Comparison of ENCODE assay signal across 14 cellular contexts in the genomic region with DNA sequence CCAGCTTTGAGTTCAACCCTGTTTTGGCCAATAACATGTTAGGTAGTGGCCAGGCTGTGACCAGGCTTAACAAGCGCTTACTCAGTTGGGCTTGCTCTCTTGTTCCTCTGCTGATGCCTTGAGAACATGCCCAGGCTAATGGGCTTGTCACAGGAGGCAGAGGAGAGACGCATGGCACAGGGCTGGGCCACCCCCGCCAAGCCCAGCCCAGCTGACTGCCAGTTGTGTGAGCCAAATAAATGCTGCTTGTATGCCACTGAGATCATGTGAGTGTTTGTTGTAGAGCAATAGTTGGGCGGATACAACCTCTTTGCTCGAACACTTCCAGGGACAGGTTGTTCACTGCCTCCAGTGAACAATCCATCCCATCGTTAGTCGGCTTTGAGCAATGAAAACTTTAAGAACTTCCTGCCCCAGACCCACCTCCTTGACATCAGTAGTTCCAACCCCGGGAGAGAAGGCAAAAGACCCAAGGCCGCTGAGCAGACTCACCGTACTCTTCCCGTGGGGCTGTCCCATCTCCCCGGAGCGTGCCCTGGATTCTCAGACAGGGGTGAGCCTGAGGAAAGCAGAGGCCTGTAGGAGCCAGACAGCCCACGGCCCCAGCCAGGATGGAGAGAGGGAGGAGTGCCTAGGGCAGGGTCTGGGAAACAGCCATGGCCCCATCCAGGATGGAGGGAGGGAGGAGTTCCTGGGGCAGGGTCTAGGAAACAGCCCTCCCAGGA. TPM values are rescaled to one million over a fixed set of nuclear protein-coding genes. Genes with fewer than 3 reads are reported as not detected.
DNase-seq lines count a peak whose midpoint lies in the region; ATAC-seq and TF ChIP-seq lines count a peak whose summit lies in the region.
"Had no signal": no experiment of that assay in that cellular context is flagged by ENCODE, and none has a peak within 500 bp of the region (broad histone marks: within the 10 kb centered on the region; RNA-seq: fewer than 3 reads in every experiment).

No MANE protein-coding gene starts in this region.

- no peaks in the 10 kb centered on the region for H3K9me3 ChIP-seq in right atrium auricular region
- H3K9me3 ChIP-seq: BLaER1 treated with 17β-estradiol and CSF1 and Interleukin-3, amounts not matched to agents 10 nM and 100 nM had no signal

- H3K4me1 Mint-ChIP-seq in brain, result peaks cover 33% of the 10 kb centered on the region

- H3K4me1 ChIP-seq in right atrium auricular region, result peaks cover 0 to 35% of the 10 kb centered on the region in 2 donors

- DNase-seq in Caki2 (ENCODE audit: low read depth), result peak; percentile 17
- DNase-seq in right atrium auricular region (ENCODE audit: low spot score), result no peak
- peak; percentile 44 for DNase-seq in pons (ENCODE audit: low spot score)
- DNase-seq in NCI-H1436 treated with DMSO at 0.1 percent for 48 hours (lab: John Stamatoyannopoulos, UW), result no peak
- no peak for DNase-seq in activated CD4-positive, alpha-beta T cell treated with anti-CD3 and anti-CD28 coated beads for 48 hours
- DNase-seq in HuH-7 (ENCODE audit: low spot score), result no peak
- DNase-seq: activated T-cell treated with anti-CD3 and anti-CD28 coated beads for 4 hours; naive thymus-derived CD8-positive, alpha-beta T cell; NCI-H446 had no signal

- H3K27ac Mint-ChIP-seq in brain, result peak overlapping the region; percentile 49 to 90 (median 61)
- H3K27ac Mint-ChIP-seq: naive thymus-derived CD8-positive, alpha-beta T cell had no signal

- peak overlapping the region in 1 of 5 experiments; percentile 24 for H3K4me3 Mint-ChIP-seq in brain
- H3K4me3 Mint-ChIP-seq: naive thymus-derived CD8-positive, alpha-beta T cell had no signal

- H3K27me3 Mint-ChIP-seq in brain, result no peaks in the 10 kb centered on the region
- H3K27me3 Mint-ChIP-seq: naive thymus-derived CD8-positive, alpha-beta T cell had no signal

- TF ChIP-seq CTCF in brain (conservative IDR thresholded peaks at IDR 0.05) (no peak), right atrium auricular region (IDR thresholded peaks at IDR 0.05) (no peak)

- H3K36me3 ChIP-seq in right atrium auricular region, result no peaks in the 10 kb centered on the region
- H3K36me3 ChIP-seq: BLaER1 treated with 17β-estradiol and CSF1 and Interleukin-3, amounts not matched to agents 10 nM and 100 nM had no signal

- ATAC-seq in HG03442 (IDR thresholded peaks at IDR 0.05; ENCODE audit: unreplicated experiment), result no peak
- ATAC-seq: naive thymus-derived CD8-positive, alpha-beta T cell had no signal

- H3K9me3 Mint-ChIP-seq in brain, result no peaks in the 10 kb centered on the region
- H3K9me3 Mint-ChIP-seq: naive thymus-derived CD8-positive, alpha-beta T cell had no signal

- in situ Hi-C loops in Caki2 (cut with HindIII; ENCODE audit: low pct_unique_long_range_greater_than_20kb, low sequenced_read_pairs), result no loop called here

- no peaks in the 10 kb centered on the region for H3K36me3 Mint-ChIP-seq in brain

- no peaks in the 10 kb centered on the region for H3K27me3 ChIP-seq in right atrium auricular region
- H3K27me3 ChIP-seq: BLaER1 treated with 17β-estradiol and CSF1 and Interleukin-3, amounts not matched to agents 10 nM and 100 nM had no signal

- peak overlapping the region; percentile 76 to 86 for H3K27ac ChIP-seq in right atrium auricular region
- H3K27ac ChIP-seq: BLaER1 treated with 17β-estradiol and CSF1 and Interleukin-3, amounts not matched to agents 10 nM and 100 nM; VCaP had no signal

- H3K4me3 ChIP-seq in right atrium auricular region, result no peak overlapping the region
- H3K4me3 ChIP-seq: BLaER1 treated with 17β-estradiol and CSF1 and Interleukin-3, amounts not matched to agents 10 nM and 100 nM had no signal

RNA-seq across cellular contexts. Expression of a gene that starts 4.1 kb away (rescaled TPM):
- total RNA-seq in Caki2 (2014; rRNA removed; shearing (Covaris generic); ENCODE audit: low replicate concordance), result 0.07 TPM in 1 of 2 replicates, not detected in the other
- not detected for polyA plus RNA-seq in brain (ENCODE audit: insufficient read depth, low read depth, low replicate concordance)
- total RNA-seq in right atrium auricular region, result 1 to 10 TPM in 1 of 2 donors, under 1 TPM in 1; 0.35 to 3.0 TPM
- total RNA-seq: naive thymus-derived CD8-positive, alpha-beta T cell; RPMI7951 had no signal

RNA-seq across cellular contexts. Expression of a gene that starts 55.7 kb away (rescaled TPM):
- total RNA-seq in Caki2 (2014; rRNA removed; shearing (Covaris generic); ENCODE audit: low replicate concordance), result 15.9 and 26.2 TPM in 2 replicates
- 45.8 TPM for polyA plus RNA-seq in brain (ENCODE audit: insufficient read depth, low read depth, low replicate concordance)
- total RNA-seq in right atrium auricular region, result 10 to 100 TPM; 33.1 to 38.3 TPM

RNA-seq across cellular contexts. Expression of a gene that starts 58.0 kb away (rescaled TPM):
- total RNA-seq in Caki2 (2014; rRNA removed; shearing (Covaris generic); ENCODE audit: low replicate concordance), result not detected in 2 replicates
- polyA plus RNA-seq in brain (ENCODE audit: insufficient read depth, low read depth, low replicate concordance), result 0.17 TPM
- not detected for total RNA-seq in right atrium auricular region
- total RNA-seq: naive thymus-derived CD8-positive, alpha-beta T cell; RPMI7951 had no signal
- polyA plus RNA-seq: naive thymus-derived CD8-positive, alpha-beta T cell had no signal

Comparison
In these comparisons a context has a peak if more than half of its experiments do, and no peak if none do; other contexts are left out.
1. DNase-seq: peak in Caki2 (single experiment) and pons (single experiment); none in right atrium auricular region (single experiment), NCI-H1436 treated with DMSO at 0.1 percent for 48 hours (single experiment), activated CD4-positive, alpha-beta T cell treated with anti-CD3 and anti-CD28 coated beads for 48 hours (single experiment) and HuH-7 (single experiment).